ENCODE assay signal across 1 cellular context in the genomic region with DNA sequence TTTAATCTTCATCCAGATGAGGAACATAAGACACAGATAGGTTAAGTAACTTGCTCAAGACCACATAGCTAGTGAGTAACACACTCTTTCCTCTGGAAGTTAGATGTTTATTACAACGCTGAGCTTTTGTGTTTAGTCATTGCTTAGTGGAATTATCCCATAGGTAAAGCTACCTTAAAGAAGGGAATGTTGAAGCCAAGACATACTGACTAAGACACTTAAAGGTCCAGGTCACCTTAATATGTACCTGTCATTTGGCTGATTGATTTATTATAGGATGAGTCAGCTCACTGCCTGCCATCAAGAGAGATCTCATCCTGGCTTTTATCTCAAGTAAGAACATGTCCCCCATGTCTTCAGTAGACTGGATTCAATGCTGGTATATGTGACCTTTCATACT.
TF ChIP-seq lines count a peak whose summit lies in the region.

No MANE protein-coding gene starts in this region.

TF ChIP-seq in endothelial cell of umbilical vein, 7 proteins besides CTCF, POLR2A, EP300 and RAD21:
- TF ChIP-seq GATA2 (IDR thresholded peaks at IDR 0.05; ENCODE audit: insufficient read depth, insufficient read length, low read depth, low read length) (no peak), FOS (IDR thresholded peaks at IDR 0.05; ENCODE audit: borderline replicate concordance, insufficient read depth, low read length) (peak; percentile 23)
TF ChIP-seq in endothelial cell of umbilical vein: peak in this region for 1.
